ENCODE assay signal across 8 cellular contexts in genomic region chr10:56360967-56361841, GRCh38. TPM values are rescaled to one million over a fixed set of nuclear protein-coding genes. Genes with fewer than 3 reads are reported as not detected.
DNase-seq lines count a peak whose midpoint lies in the region; ATAC-seq, FAIRE-seq and TF ChIP-seq lines count a peak whose summit lies in the region.

Gene ZWINT (minus strand): TSS chr10:56361259. CDS start chr10:56361236, 23 bp downstream.

- intact Hi-C loops in body of pancreas (cut with DNase I) (no loop called here), sigmoid colon (cut with DNase I) (no loop called here)

- no peaks in the 10 kb centered on the region for H3K27me3 ChIP-seq in body of pancreas
- H3K27me3 ChIP-seq in sigmoid colon = no peaks in the 10 kb centered on the region

- H3K4me1 ChIP-seq in body of pancreas (peaks cover 6% of the 10 kb centered on the region), sigmoid colon (peaks cover 0 to 14% (median 8%) of the 10 kb centered on the region in 4 donors)

- TF ChIP-seq POLR2A in body of pancreas (IDR thresholded peaks at IDR 0.05) (peak in 2 of 3 donors; percentile 43 to 54), sigmoid colon (IDR thresholded peaks at IDR 0.05) (no peak)

- peak; percentile 82 for DNase-seq in NCI-H2107 treated with DMSO at 0.1 percent for 48 hours (lab: John Stamatoyannopoulos, UW; ENCODE audit: unreplicated experiment)
- peak; percentile 96 for DNase-seq in body of pancreas
- peak; percentile 64 for DNase-seq in iPS DF 4.7 (ENCODE audit: extremely low read depth, low spot score)
- peak; percentile 96 for DNase-seq in sigmoid colon

- FAIRE-seq in A204.1 (lab: Jason Lieb, UNC) = peak; percentile 99
- peak; percentile 95 for FAIRE-seq in TTC549 (lab: Jason Lieb, UNC)

- H3K9me3 ChIP-seq in body of pancreas (no peaks in the 10 kb centered on the region), sigmoid colon (no peaks in the 10 kb centered on the region)

- H3K27ac ChIP-seq in body of pancreas = peak within 1 kb of the TSS in 3 of 4 donors; percentile 18 to 54 (median 35)
- peak within 1 kb of the TSS; percentile 61 to 69 (median 65) for H3K27ac ChIP-seq in sigmoid colon

- peak; percentile 98 for ATAC-seq in GM18858 (IDR thresholded peaks at IDR 0.05; ENCODE audit: unreplicated experiment)
- peak; percentile 99 for ATAC-seq in HG03066 (IDR thresholded peaks at IDR 0.05; ENCODE audit: low read depth, unreplicated experiment)
- peak; percentile 100 for ATAC-seq in body of pancreas

- H3K36me3 ChIP-seq in body of pancreas (replicated peaks in 1 of 2; ENCODE audit: insufficient read depth in 1 of 2, low read depth in 2 of 2) (no peaks in the 10 kb centered on the region), sigmoid colon (no peaks in the 10 kb centered on the region)

- 0 to 1% methylated on average over 51 to 52 of the region's 52 CpGs for WGBS in body of pancreas, 2 donors
- 0% methylated on average over 52 of the region's 52 CpGs for WGBS in sigmoid colon, 2 donors

- no peak for TF ChIP-seq CTCF in body of pancreas (IDR thresholded peaks at IDR 0.05)
- no peak for TF ChIP-seq CTCF in sigmoid colon (IDR thresholded peaks at IDR 0.05)

- no peak for TF ChIP-seq EP300 in sigmoid colon (IDR thresholded peaks at IDR 0.05)

- H3K4me3 ChIP-seq in body of pancreas (peak within 1 kb of the TSS; percentile 28 to 62), sigmoid colon (peak within 1 kb of the TSS; percentile 48 to 64 (median 56))

RNA-seq across cellular contexts. Expression of gene ZWINT, which starts in this region (rescaled TPM):
- 1 to 10 TPM; 2.9 to 4.6 TPM for total RNA-seq in body of pancreas
- total RNA-seq in sigmoid colon = 1 to 10 TPM in 2 of 4 donors, under 1 TPM in 1, not detected in 1; 0.66 to 5.7 (median 2.9) TPM
- polyA plus RNA-seq in sigmoid colon = 10 to 100 TPM; 13.8 to 39.8 (median 25.9) TPM

Comparison
In these comparisons a context has a peak if more than half of its experiments do, and no peak if none do; other contexts are left out.
1. Peak in every context shown above with its lines: DNase-seq, ATAC-seq, H3K4me3 ChIP-seq and H3K27ac ChIP-seq.
2. POLR2A ChIP-seq: peak in body of pancreas (2 of 3); none in sigmoid colon (0 of 2).